Comparison of ENCODE assay signal across 15 cellular contexts in the genomic region with DNA sequence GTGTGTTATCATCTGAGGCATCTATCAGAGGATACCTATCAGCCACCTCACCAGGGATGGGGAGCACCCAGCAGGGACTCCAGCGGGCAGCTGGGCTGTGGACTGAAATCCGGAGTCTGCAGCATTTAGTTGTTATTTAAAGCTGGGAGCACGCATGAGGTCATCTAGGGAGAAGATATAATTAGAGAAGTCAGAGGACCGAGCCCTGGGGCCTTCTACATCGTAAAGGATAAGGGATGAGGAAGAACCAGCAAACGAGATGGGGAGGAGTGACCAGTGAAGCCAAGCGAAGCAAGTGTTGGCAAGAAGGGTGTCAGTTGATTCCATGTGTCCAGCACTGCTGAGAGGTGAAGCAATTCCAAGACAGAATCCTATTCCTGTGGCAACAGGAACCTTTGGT.
DNase-seq lines count a peak whose midpoint lies in the region; ATAC-seq and TF ChIP-seq lines count a peak whose summit lies in the region.
"Had no signal": no experiment of that assay in that cellular context is flagged by ENCODE, and none has a peak within 500 bp of the region (broad histone marks: within the 10 kb centered on the region; RNA-seq: fewer than 3 reads in every experiment).

No MANE protein-coding gene starts in this region.

- H3K9me3 Mint-ChIP-seq in glutamatergic neuron (ENCODE audit: unreplicated experiment), result no peaks in the 10 kb centered on the region

- H4K8ac ChIP-seq in trophoblast cell (ENCODE audit: low read depth, low read length), result no peak overlapping the region

- TF ChIP-seq CTCF in AG09319 (IDR thresholded peaks at IDR 0.05; ENCODE audit: low read depth, low read length), result no peak
- TF ChIP-seq CTCF in heart left ventricle (IDR thresholded peaks at IDR 0.05), result no peak
- no peak for TF ChIP-seq CTCF in glutamatergic neuron (IDR thresholded peaks at IDR 0.05; ENCODE audit: partially characterized antibody, unreplicated experiment)

- no peaks in the 10 kb centered on the region for H3K36me3 ChIP-seq in heart left ventricle
- H3K36me3 ChIP-seq in trophoblast cell (ENCODE audit: control insufficient read depth in 1 of 2, insufficient read depth in 2 of 2, low read length in 2 of 2), result no peaks in the 10 kb centered on the region

- no peaks in the 10 kb centered on the region for H3K79me1 ChIP-seq in trophoblast cell (ENCODE audit: low read length)

- no peak overlapping the region for H2BK120ac ChIP-seq in trophoblast cell (ENCODE audit: insufficient read depth, low read length, poor library complexity)

- H3K4me3 ChIP-seq in heart left ventricle (no peak overlapping the region), trophoblast cell (ENCODE audit: low read depth, low read length) (no peak overlapping the region)
- H3K4me3 ChIP-seq: K562 had no signal

- WGBS in heart left ventricle, 4 donors, result 37 to 41% (median 41%) methylated on average over 7 of the region's 7 CpGs
- no CpG with 5 or more reads among the region's 7 CpGs for WGBS in trophoblast cell (ENCODE audit: extremely low coverage, insufficient coverage, insufficient read length)

- H3K27me3 ChIP-seq in heart left ventricle (no peaks in the 10 kb centered on the region), trophoblast cell (ENCODE audit: insufficient read depth, low read length) (no peaks in the 10 kb centered on the region)

- no peak overlapping the region for H2BK12ac ChIP-seq in trophoblast cell (ENCODE audit: low read length)

- H3K23ac ChIP-seq in trophoblast cell (ENCODE audit: low read length), result no peak overlapping the region

- no peak overlapping the region for H2AFZ ChIP-seq in trophoblast cell (ENCODE audit: insufficient read depth, low read length, poor library complexity)

- H3K27ac ChIP-seq in heart left ventricle, result peak overlapping the region in 6 of 12 donors; percentile 17 to 52 (median 29)
- H3K27ac ChIP-seq in trophoblast cell (ENCODE audit: low read depth, low read length), result no peak overlapping the region

- H2BK5ac ChIP-seq in trophoblast cell (ENCODE audit: low read depth, low read length, poor library complexity), result no peak overlapping the region

- H4K12ac ChIP-seq in trophoblast cell (ENCODE audit: low read depth, low read length), result no peak overlapping the region

- H3K4me1 Mint-ChIP-seq in glutamatergic neuron (ENCODE audit: low read depth, unreplicated experiment), result no peaks in the 10 kb centered on the region

- ATAC-seq in heart left ventricle (peak in 3 of 4 donors; percentile 53 to 68 (median 55)), GM21717 (IDR thresholded peaks at IDR 0.05; ENCODE audit: unreplicated experiment) (no peak)
- ATAC-seq: K562, Panc1 had no signal

- no peak overlapping the region for H3K4me3 Mint-ChIP-seq in glutamatergic neuron (ENCODE audit: unreplicated experiment)

- H3K4me1 ChIP-seq in heart left ventricle, result peaks cover 0 to 15% (median 6%) of the 10 kb centered on the region in 12 donors
- no peaks in the 10 kb centered on the region for H3K4me1 ChIP-seq in trophoblast cell (ENCODE audit: control insufficient read depth in 1 of 2, insufficient read depth in 2 of 2, low read length in 2 of 2)

- no peaks in the 10 kb centered on the region for H3K9me3 ChIP-seq in heart left ventricle
- no peaks in the 10 kb centered on the region for H3K9me3 ChIP-seq in trophoblast cell (ENCODE audit: insufficient read depth, low read depth, low read length)

- no peak overlapping the region for H4K91ac ChIP-seq in trophoblast cell (ENCODE audit: low read depth, low read length)

- no peaks in the 10 kb centered on the region for H3K27me3 Mint-ChIP-seq in glutamatergic neuron (ENCODE audit: unreplicated experiment)

- no peak overlapping the region for H3K27ac Mint-ChIP-seq in glutamatergic neuron (ENCODE audit: unreplicated experiment)

- DNase-seq in AG09319 (ENCODE audit: extremely low read depth, low read depth) (peak; percentile 16), NCI-H146 (lab: John Stamatoyannopoulos, UW) (peak; percentile 85), heart left ventricle (peak in 1 of 5 donors; percentile 30), trophoblast cell (peak; percentile 92 to 93), glutamatergic neuron (no peak), HuH-7.5 (ENCODE audit: low spot score) (no peak), NCI-H510A treated with DMSO at 0.1 percent for 48 hours (lab: John Stamatoyannopoulos, UW) (no peak)
- DNase-seq: GDM1, NCI-H1105, NCI-H2029, NCI-H526 treated with DMSO at 0.1 percent for 48 hours, SW 1271 had no signal

- H3K79me2 ChIP-seq in trophoblast cell (ENCODE audit: control insufficient read depth, insufficient read depth, low read length, poor library complexity), result no peaks in the 10 kb centered on the region

- H3K4ac ChIP-seq in trophoblast cell (ENCODE audit: low read depth, low read length), result no peak overlapping the region

- H3K14ac ChIP-seq in trophoblast cell (ENCODE audit: low read length), result no peak overlapping the region

- H3K4me2 ChIP-seq in trophoblast cell (ENCODE audit: low read length), result no peak overlapping the region

- H3K36me3 Mint-ChIP-seq in glutamatergic neuron (ENCODE audit: unreplicated experiment), result no peaks in the 10 kb centered on the region

- TF ChIP-seq POLR2A in heart left ventricle (IDR thresholded peaks at IDR 0.05), result no peak

- H3K9ac ChIP-seq in trophoblast cell (ENCODE audit: low read length), result no peak overlapping the region

- H3K18ac ChIP-seq in trophoblast cell (ENCODE audit: low read length), result no peak overlapping the region

- no peak overlapping the region for H2AK5ac ChIP-seq in trophoblast cell (ENCODE audit: low read length)

- intact Hi-C loops in heart left ventricle (cut with DNase I), result loop anchor here in 9 of 10 donors (5.0 to 10.0 kb wide), 6 partner anchors 77 to 412 kb away; no protein-coding TSS in a partner anchor

Comparison
In these comparisons a context has a peak if more than half of its experiments do, and no peak if none do; other contexts are left out.
1. DNase-seq: peak in AG09319 (single experiment), NCI-H146 (single experiment) and trophoblast cell (2 of 2); none in glutamatergic neuron (single experiment), HuH-7.5 (single experiment) and NCI-H510A treated with DMSO at 0.1 percent for 48 hours (single experiment).